In genomic region chr7:2182461-2182860, GRCh38 we compare ENCODE assay signal across 25 cellular contexts.
DNase-seq lines count a peak whose midpoint lies in the region; ATAC-seq and TF ChIP-seq lines count a peak whose summit lies in the region.
"Had no signal": no experiment of that assay in that cellular context is flagged by ENCODE, and none has a peak within 500 bp of the region (broad histone marks: within the 10 kb centered on the region; RNA-seq: fewer than 3 reads in every experiment).

No MANE protein-coding gene starts in this region.

- H3K4me2 ChIP-seq in MM.1S (ENCODE audit: low read depth, low read length) = no peak overlapping the region

- DNase-seq in GM10266 (ENCODE audit: extremely low spot score) (peak; percentile 76), nephron progenitor cell (no peak), MM.1S (no peak), NCI-H2196 (lab: John Stamatoyannopoulos, UW; ENCODE audit: unreplicated experiment) (no peak)
- DNase-seq: ACHN; activated CD8-positive, alpha-beta memory T cell treated with anti-CD3 and anti-CD28 coated beads, Interleukin-2, amount 50 U/mL, for 4 hours; aorta; C1 segment of cervical spinal cord; dermis blood vessel endothelial cell; DND-41; hypothalamus; KG1; left lung; naive B cell; NCI-H1694 treated with DMSO at 0.1 percent for 48 hours; NCI-H345; stimulated activated CD4-positive, alpha-beta T cell treated with anti-CD3 and anti-CD28 coated beads, Interleukin-1b, Interleukin-23, amount 100 ng/mL, for 48 hours; upper lobe of right lung had no signal

- H3K4me3 Mint-ChIP-seq in nephron progenitor cell = no peak overlapping the region
- H3K4me3 Mint-ChIP-seq: activated naive CD8-positive, alpha-beta T cell; naive B cell; WTC11 had no signal

- no peaks in the 10 kb centered on the region for H3K79me2 ChIP-seq in MM.1S (ENCODE audit: low read length)

- no peak overlapping the region for H2AFZ ChIP-seq in MM.1S (ENCODE audit: low read length)

- H3K9me2 ChIP-seq in MM.1S (replicated peaks; ENCODE audit: insufficient read depth, low read length) = no peaks in the 10 kb centered on the region

- no peaks in the 10 kb centered on the region for H3K4me1 ChIP-seq in MM.1S (ENCODE audit: low read length)
- H3K4me1 ChIP-seq: left lung, upper lobe of right lung had no signal

- no peak for TF ChIP-seq CTCF in GM10266 (IDR thresholded peaks at IDR 0.05; ENCODE audit: control insufficient read depth, insufficient read depth, low read depth, missing control alignments)
- no peak for TF ChIP-seq CTCF in nephron progenitor cell (IDR thresholded peaks at IDR 0.05)
- TF ChIP-seq CTCF in MM.1S (IDR thresholded peaks at IDR 0.05; ENCODE audit: low read length) = no peak

- no peaks in the 10 kb centered on the region for H3K9me3 Mint-ChIP-seq in nephron progenitor cell
- H3K9me3 Mint-ChIP-seq: activated T-helper 2 cell treated with anti-CD3 and anti-CD28 coated beads, Interferon-gamma antibody, Interleukin-2, Interleukin-4, amounts not matched to agents 10 μg/mL and 5 μg/mL and 100 μg/mL, durations not matched to agents 14 hours and 24 hours and 36 hours had no signal

- H3K27me3 Mint-ChIP-seq in nephron progenitor cell (ENCODE audit: low read depth, poor library complexity) = peaks cover 3% of the 10 kb centered on the region
- H3K27me3 Mint-ChIP-seq: activated naive CD8-positive, alpha-beta T cell; naive B cell had no signal

- no peaks in the 10 kb centered on the region for H3K4me1 Mint-ChIP-seq in nephron progenitor cell
- H3K4me1 Mint-ChIP-seq: naive B cell, WTC11 had no signal

- no peaks in the 10 kb centered on the region for H4K20me1 ChIP-seq in MM.1S (ENCODE audit: insufficient read depth, low read length)

- no peak overlapping the region for H3K9ac ChIP-seq in MM.1S (ENCODE audit: low read length)

- peak overlapping the region; percentile 22 for H3K27ac Mint-ChIP-seq in nephron progenitor cell
- H3K27ac Mint-ChIP-seq: activated naive CD8-positive, alpha-beta T cell; activated T-helper 2 cell treated with anti-CD3 and anti-CD28 coated beads, Interferon-gamma antibody, Interleukin-2, Interleukin-4, amounts not matched to agents 10 μg/mL and 5 μg/mL and 100 μg/mL, durations not matched to agents 14 hours and 24 hours and 36 hours; WTC11 had no signal

- H3K9me3 ChIP-seq in MM.1S (replicated peaks; ENCODE audit: insufficient read depth, low read length) = no peaks in the 10 kb centered on the region
- H3K9me3 ChIP-seq: left lung, upper lobe of right lung had no signal

- peaks cover 66% of the 10 kb centered on the region for H3K36me3 Mint-ChIP-seq in nephron progenitor cell (ENCODE audit: low read depth)

- no peaks in the 10 kb centered on the region for H3K27me3 ChIP-seq in MM.1S (replicated peaks; ENCODE audit: insufficient read depth, low read length)
- H3K27me3 ChIP-seq: left lung, upper lobe of right lung had no signal

- H3K27ac ChIP-seq in MM.1S (ENCODE audit: low read length) = no peak overlapping the region
- H3K27ac ChIP-seq: left lung, skin epidermis, upper lobe of right lung had no signal

- ATAC-seq in GM19351 (IDR thresholded peaks at IDR 0.05; ENCODE audit: unreplicated experiment) = peak; percentile 93
- ATAC-seq in HG03565 (IDR thresholded peaks at IDR 0.05; ENCODE audit: unreplicated experiment) = peak; percentile 60
- no peak for ATAC-seq in HG03159 (IDR thresholded peaks at IDR 0.05; ENCODE audit: unreplicated experiment)
- ATAC-seq: left lung, upper lobe of right lung, WTC11 had no signal

- H3F3A ChIP-seq in MM.1S (ENCODE audit: insufficient read depth, low read length) = no peaks in the 10 kb centered on the region

- H3K4me3 ChIP-seq in MM.1S (ENCODE audit: low read length) = no peak overlapping the region
- H3K4me3 ChIP-seq: left lung, skin epidermis, upper lobe of right lung had no signal

- H3K36me3 ChIP-seq in MM.1S (replicated peaks; ENCODE audit: insufficient read depth, low read length) = no peaks in the 10 kb centered on the region
